Comparison of ENCODE assay signal across 1 cellular context in genomic region chr1:67792756-67793475, GRCh38.
TF ChIP-seq lines count a peak whose summit lies in the region.

No MANE protein-coding gene starts in this region.

TF ChIP-seq in GM23338, 12 proteins besides CTCF, POLR2A, EP300 and RAD21:
- TF ChIP-seq REST (IDR thresholded peaks at IDR 0.05; ENCODE audit: unreplicated experiment) (no peak), ZNF331 (CRISPR knock-in tag; IDR thresholded peaks at IDR 0.05; ENCODE audit: low read depth) (no peak), EZH2phosphoT487 (IDR thresholded peaks at IDR 0.05; ENCODE audit: unreplicated experiment) (no peak), ETS1 (IDR thresholded peaks at IDR 0.05) (no peak), ZNF462 (CRISPR knock-in tag; IDR thresholded peaks at IDR 0.05) (no peak), CREB1 (CRISPR knock-in tag; IDR thresholded peaks at IDR 0.05; ENCODE audit: low read depth) (no peak), STAT1 (IDR thresholded peaks at IDR 0.05; ENCODE audit: unreplicated experiment) (no peak), ZNF114 (CRISPR knock-in tag; IDR thresholded peaks at IDR 0.05) (no peak), EZH2 (IDR thresholded peaks at IDR 0.05; ENCODE audit: low read depth, unreplicated experiment) (no peak), JUNB (IDR thresholded peaks at IDR 0.05; ENCODE audit: unreplicated experiment) (no peak), NANOG (IDR thresholded peaks at IDR 0.05; ENCODE audit: borderline replicate concordance) (no peak), POLR2AphosphoS5 (IDR thresholded peaks at IDR 0.05; ENCODE audit: low read depth) (no peak)
